ENCODE assay signal across 15 cellular contexts in the genomic region with DNA sequence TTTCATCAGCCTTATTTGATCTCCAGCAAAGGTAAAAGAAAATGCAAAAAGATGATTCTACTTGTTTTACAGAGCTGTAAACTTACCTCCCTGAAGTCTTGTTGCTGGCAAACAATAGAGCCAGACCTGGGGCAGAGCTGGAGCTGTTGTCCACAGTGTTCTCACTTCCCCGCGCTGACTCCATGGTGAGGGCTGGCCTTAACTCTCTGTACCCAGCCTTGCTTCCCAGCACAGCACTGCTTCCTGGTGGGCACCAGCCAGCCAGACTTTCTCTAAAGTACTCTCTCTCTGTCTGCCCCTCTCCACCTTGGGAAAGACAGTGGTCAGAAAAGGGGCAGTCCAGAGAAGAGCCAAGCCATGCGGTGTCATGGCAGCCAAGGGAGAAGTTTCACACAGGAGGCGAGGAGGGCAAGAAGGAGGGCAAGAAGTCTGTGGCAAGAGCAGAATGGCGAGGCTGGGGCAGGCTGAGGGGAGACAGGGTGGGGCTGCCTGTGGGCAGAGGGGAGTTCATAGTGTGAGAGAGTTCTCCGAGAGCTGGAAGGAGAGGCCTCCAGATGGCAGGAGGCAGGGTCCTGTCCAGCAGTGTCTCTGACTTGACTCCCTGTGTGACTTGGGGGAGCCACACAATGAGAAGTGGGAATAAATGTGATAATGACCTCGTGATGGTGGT. TPM values are rescaled to one million over a fixed set of nuclear protein-coding genes. Genes with fewer than 3 reads are reported as not detected.
DNase-seq lines count a peak whose midpoint lies in the region; ATAC-seq and TF ChIP-seq lines count a peak whose summit lies in the region.
"Had no signal": no experiment of that assay in that cellular context is flagged by ENCODE, and none has a peak within 500 bp of the region (broad histone marks: within the 10 kb centered on the region; RNA-seq: fewer than 3 reads in every experiment).

No MANE protein-coding gene starts in this region.

- H3K27ac ChIP-seq in VCaP, result peak overlapping the region; percentile 29; the same call in 1 of the 2 replicates
- no peak overlapping the region for H3K27ac ChIP-seq in endodermal cell (ENCODE audit: low read depth, low read length)

- H3K4me1 ChIP-seq in endodermal cell (ENCODE audit: control insufficient read depth, insufficient read depth, low read length), result no peaks in the 10 kb centered on the region

- peaks cover 87% of the 10 kb centered on the region for H3K4me1 Mint-ChIP-seq in activated naive CD4-positive, alpha-beta T cell treated with anti-CD3 and anti-CD28 coated beads for 36 hours (ENCODE audit: low read depth)
- peaks cover 16% of the 10 kb centered on the region for H3K4me1 Mint-ChIP-seq in endodermal cell
- peaks cover 97% of the 10 kb centered on the region for H3K4me1 Mint-ChIP-seq in stimulated activated naive CD8-positive, alpha-beta T cell treated with anti-CD3 and anti-CD28 coated beads, Interleukin-15, amount 100 ng/mL, for 72 hours

- TF ChIP-seq CTCF in VCaP (conservative IDR thresholded peaks at IDR 0.05), result no peak
- no peak for TF ChIP-seq CTCF in endodermal cell (conservative IDR thresholded peaks at IDR 0.05)

- H3K36me3 ChIP-seq in endodermal cell (ENCODE audit: control insufficient read depth, insufficient read depth, low read length), result no peaks in the 10 kb centered on the region
- H3K36me3 ChIP-seq: Peyer's patch, transverse colon had no signal

- DNase-seq in activated naive CD4-positive, alpha-beta T cell treated with anti-CD3 and anti-CD28 coated beads for 36 hours, result no peak
- no peak for DNase-seq in activated naive CD4-positive, alpha-beta T cell (lab: John Stamatoyannopoulos, UW)
- DNase-seq in endodermal cell, result no peak
- no peak for DNase-seq in stimulated activated naive CD8-positive, alpha-beta T cell treated with anti-CD3 and anti-CD28 coated beads, Interleukin-15, amount 100 ng/mL, for 72 hours
- no peak for DNase-seq in putamen (ENCODE audit: low spot score)
- no peak for DNase-seq in DMS79 (lab: John Stamatoyannopoulos, UW)
- DNase-seq: activated effector memory CD4-positive, alpha-beta T cell treated with anti-CD3 and anti-CD28 coated beads, Interleukin-2, amount 50 U/mL, for 16 hours; effector CD8-positive, alpha-beta T cell; foreskin fibroblast; NCI-H2081 treated with DMSO at 0.1 percent for 48 hours; NCI-H82; Peyer's patch; transverse colon had no signal

- CTCF ChIA-PET in activated naive CD4-positive, alpha-beta T cell treated with anti-CD3 and anti-CD28 coated beads for 36 hours (lab: Charles Lee), result interaction anchor here (0.8 to 34.6 kb wide), 7 partner anchors 8 to 119 kb away, joined by 3 to 932 read pairs (median 6); partner anchors contain the start of gene EVL

- H3K27ac Mint-ChIP-seq in activated naive CD4-positive, alpha-beta T cell treated with anti-CD3 and anti-CD28 coated beads for 36 hours, result peak overlapping the region; percentile 96
- peak overlapping the region; percentile 19 for H3K27ac Mint-ChIP-seq in endodermal cell
- peak overlapping the region; percentile 95 to 96 for H3K27ac Mint-ChIP-seq in stimulated activated naive CD8-positive, alpha-beta T cell treated with anti-CD3 and anti-CD28 coated beads, Interleukin-15, amount 100 ng/mL, for 72 hours

- peak overlapping the region; percentile 57 for H3K4me3 Mint-ChIP-seq in activated naive CD4-positive, alpha-beta T cell treated with anti-CD3 and anti-CD28 coated beads for 36 hours
- H3K4me3 Mint-ChIP-seq in endodermal cell, result no peak overlapping the region
- H3K4me3 Mint-ChIP-seq in stimulated activated naive CD8-positive, alpha-beta T cell treated with anti-CD3 and anti-CD28 coated beads, Interleukin-15, amount 100 ng/mL, for 72 hours, result peak overlapping the region; percentile 80 to 92

- no peak for ATAC-seq in stimulated activated naive CD8-positive, alpha-beta T cell treated with anti-CD3 and anti-CD28 coated beads, Interleukin-15, amount 100 ng/mL, for 72 hours
- ATAC-seq in esophagus mucosa, result no peak

- intact Hi-C loops in activated naive CD4-positive, alpha-beta T cell treated with anti-CD3 and anti-CD28 coated beads for 36 hours (cut with micrococcal nuclease), result loop anchor here (10.0 kb wide), 2 partner anchors 590 to 1900 kb away; partner anchors contain the start of genes CCNK and SETD3

- no peak overlapping the region for H3K4me3 ChIP-seq in endodermal cell (ENCODE audit: low read length)
- H3K4me3 ChIP-seq: Peyer's patch, transverse colon had no signal

- WGBS in endodermal cell (ENCODE audit: insufficient coverage in 1 of 2, insufficient read length in 1 of 2), 2 experiments, result 94 to 98% methylated on average over 5 to 7 of the region's 7 CpGs

- H3K36me3 Mint-ChIP-seq in activated naive CD4-positive, alpha-beta T cell treated with anti-CD3 and anti-CD28 coated beads for 36 hours (ENCODE audit: low read depth), result peaks cover 21% of the 10 kb centered on the region
- no peaks in the 10 kb centered on the region for H3K36me3 Mint-ChIP-seq in endodermal cell (ENCODE audit: low read depth)

- no peaks in the 10 kb centered on the region for H3K27me3 ChIP-seq in endodermal cell (ENCODE audit: control insufficient read depth, insufficient read depth, low read length, poor library complexity, severe bottlenecking)
- H3K27me3 ChIP-seq: Peyer's patch, transverse colon had no signal

- H3K9ac ChIP-seq in endodermal cell (ENCODE audit: extremely low read depth, low read length, poor library complexity, severe bottlenecking), result no peak overlapping the region

- no peaks in the 10 kb centered on the region for H3K9me3 Mint-ChIP-seq in activated naive CD4-positive, alpha-beta T cell treated with anti-CD3 and anti-CD28 coated beads for 36 hours
- no peaks in the 10 kb centered on the region for H3K9me3 Mint-ChIP-seq in endodermal cell
- H3K9me3 Mint-ChIP-seq in stimulated activated naive CD8-positive, alpha-beta T cell treated with anti-CD3 and anti-CD28 coated beads, Interleukin-15, amount 100 ng/mL, for 72 hours, result no peaks in the 10 kb centered on the region

- H3K27me3 Mint-ChIP-seq in activated naive CD4-positive, alpha-beta T cell treated with anti-CD3 and anti-CD28 coated beads for 36 hours (ENCODE audit: low read depth), result no peaks in the 10 kb centered on the region
- H3K27me3 Mint-ChIP-seq in endodermal cell (ENCODE audit: insufficient read depth), result no peaks in the 10 kb centered on the region
- H3K27me3 Mint-ChIP-seq in stimulated activated naive CD8-positive, alpha-beta T cell treated with anti-CD3 and anti-CD28 coated beads, Interleukin-15, amount 100 ng/mL, for 72 hours, result no peaks in the 10 kb centered on the region

- H3K9me3 ChIP-seq in endodermal cell (ENCODE audit: control insufficient read depth, low read length), result no peaks in the 10 kb centered on the region
- H3K9me3 ChIP-seq: Peyer's patch, transverse colon had no signal

RNA-seq across cellular contexts. Expression of gene EVL, which starts 9.3 kb away (rescaled TPM):
- total RNA-seq in activated naive CD4-positive, alpha-beta T cell treated with anti-CD3 and anti-CD28 coated beads for 36 hours, result 100 to 1,000 TPM; 173 to 175 TPM
- total RNA-seq in endodermal cell, result 10 to 100 TPM; 61.1 to 71.3 TPM
- 234 TPM for polyA plus RNA-seq in endodermal cell (2013, experiment 1 of 2)
- polyA plus RNA-seq in endodermal cell (2013, experiment 2 of 2), result 188 TPM
- 25.2 TPM for total RNA-seq in esophagus mucosa

Comparison
In these comparisons a context has a peak if more than half of its experiments do, and no peak if none do; other contexts are left out.
1. H3K27ac Mint-ChIP-seq: peak in every context shown above with its lines; median percentile 96 in activated naive CD4-positive, alpha-beta T cell treated with anti-CD3 and anti-CD28 coated beads for 36 hours; 96 in stimulated activated naive CD8-positive, alpha-beta T cell treated with anti-CD3 and anti-CD28 coated beads, Interleukin-15, amount 100 ng/mL, for 72 hours; 19 in endodermal cell.